Comparison of ENCODE assay signal across 8 cellular contexts in genomic region chr7:133082390-133082766, GRCh38. TPM values are rescaled to one million over a fixed set of nuclear protein-coding genes. Genes with fewer than 3 reads are reported as not detected.
DNase-seq lines count a peak whose midpoint lies in the region; ATAC-seq and TF ChIP-seq lines count a peak whose summit lies in the region.

No MANE protein-coding gene starts in this region.

- no peaks in the 10 kb centered on the region for H3K27me3 ChIP-seq in CD4-positive, CD25-positive, alpha-beta regulatory T cell (ENCODE audit: control insufficient read depth, insufficient read depth, low read length)
- no peaks in the 10 kb centered on the region for H3K27me3 ChIP-seq in mesenchymal stem cell (ENCODE audit: control insufficient read depth in 1 of 2, insufficient read depth in 1 of 2, low read length in 2 of 2)

- peaks cover 15% of the 10 kb centered on the region for H3K27me3 Mint-ChIP-seq in CD4-positive, CD25-positive, alpha-beta regulatory T cell
- H3K27me3 Mint-ChIP-seq in activated naive CD8-positive, alpha-beta T cell treated with anti-CD3 and anti-CD28 coated beads, Interleukin-2, amount 10 ng/mL, durations not matched to agents 7 days and 5 days, result no peaks in the 10 kb centered on the region
- no peaks in the 10 kb centered on the region for H3K27me3 Mint-ChIP-seq in neural crest cell (ENCODE audit: low read depth)

- peak overlapping the region; percentile 87 for H3K27ac ChIP-seq in CD4-positive, CD25-positive, alpha-beta regulatory T cell (ENCODE audit: insufficient read depth, low read length, poor library complexity, severe bottlenecking)
- H3K27ac ChIP-seq in mesenchymal stem cell (ENCODE audit: low read length, poor library complexity, severe bottlenecking), result no peak overlapping the region

- H3K9me3 Mint-ChIP-seq in CD4-positive, CD25-positive, alpha-beta regulatory T cell, result no peaks in the 10 kb centered on the region
- no peaks in the 10 kb centered on the region for H3K9me3 Mint-ChIP-seq in activated naive CD8-positive, alpha-beta T cell treated with anti-CD3 and anti-CD28 coated beads, Interleukin-2, amount 10 ng/mL, durations not matched to agents 7 days and 5 days
- H3K9me3 Mint-ChIP-seq in neural crest cell, result no peaks in the 10 kb centered on the region

- H3K4me1 Mint-ChIP-seq in CD4-positive, CD25-positive, alpha-beta regulatory T cell, result peaks cover 17 to 38% (median 23%) of the 10 kb centered on the region in 4 donors
- peaks cover 9% of the 10 kb centered on the region for H3K4me1 Mint-ChIP-seq in activated naive CD8-positive, alpha-beta T cell treated with anti-CD3 and anti-CD28 coated beads, Interleukin-2, amount 10 ng/mL, durations not matched to agents 7 days and 5 days
- H3K4me1 Mint-ChIP-seq in neural crest cell, result peaks cover 27% of the 10 kb centered on the region

- no peak overlapping the region for H3K14ac ChIP-seq in mesenchymal stem cell (ENCODE audit: low read length in 2 of 2)

- no peak overlapping the region for H2AFZ ChIP-seq in mesenchymal stem cell (ENCODE audit: low read depth, low read length)

- POLR2A ChIA-PET in activated naive CD8-positive, alpha-beta T cell treated with anti-CD3 and anti-CD28 coated beads, Interleukin-2, amount 10 ng/mL, durations not matched to agents 7 days and 5 days (lab: Charles Lee), result interaction anchor here (0.7 to 1.0 kb wide), 3 partner anchors 10 to 1235 kb away, joined by 4 to 8 read pairs (median 5); partner anchors contain the start of gene SLC35B4

- H2AK5ac ChIP-seq in mesenchymal stem cell (ENCODE audit: low read length, severe bottlenecking), result no peak overlapping the region

- peaks cover 16% of the 10 kb centered on the region for H3K4me1 ChIP-seq in CD4-positive, CD25-positive, alpha-beta regulatory T cell (ENCODE audit: control insufficient read depth, insufficient read depth, low read length, poor library complexity, severe bottlenecking)
- H3K4me1 ChIP-seq in mesenchymal stem cell (ENCODE audit: control insufficient read depth, insufficient read depth, low read depth, low read length), result no peaks in the 10 kb centered on the region

- peak overlapping the region; percentile 48 for H3K4me3 ChIP-seq in CD4-positive, CD25-positive, alpha-beta regulatory T cell (ENCODE audit: low read depth, low read length)
- H3K4me3 ChIP-seq in mesenchymal stem cell (ENCODE audit: insufficient read depth in 1 of 2, low read depth in 1 of 2, low read length in 2 of 2), result peak overlapping the region in 1 of 2 experiments; percentile 56

- in situ Hi-C loops in KBM-7 (cut with MboI; ENCODE audit: low pct_unique_long_range_greater_than_20kb, low sequenced_read_pairs), result no loop called here

- peaks cover 3% of the 10 kb centered on the region for H3K36me3 ChIP-seq in CD4-positive, CD25-positive, alpha-beta regulatory T cell (ENCODE audit: control insufficient read depth, insufficient read depth, low read length)
- peaks cover 0 to 8% of the 10 kb centered on the region in 2 experiments for H3K36me3 ChIP-seq in mesenchymal stem cell (ENCODE audit: control insufficient read depth in 1 of 2, insufficient read depth in 2 of 2, low read depth in 1 of 2, low read length in 2 of 2)

- H4K8ac ChIP-seq in mesenchymal stem cell (ENCODE audit: low read length), result no peak overlapping the region

- H2BK120ac ChIP-seq in mesenchymal stem cell (ENCODE audit: low read depth, low read length), result no peak overlapping the region

- no peak overlapping the region for H2BK15ac ChIP-seq in mesenchymal stem cell (ENCODE audit: low read depth, poor library complexity, severe bottlenecking)

- no peak for ATAC-seq in CD4-positive, CD25-positive, alpha-beta regulatory T cell (ENCODE audit: low read depth in 2 of 2)
- ATAC-seq in HG02678 (IDR thresholded peaks at IDR 0.05; ENCODE audit: unreplicated experiment) (peak; percentile 0), HG02973 (IDR thresholded peaks at IDR 0.05; ENCODE audit: unreplicated experiment) (no peak)
- ATAC-seq in activated naive CD8-positive, alpha-beta T cell treated with anti-CD3 and anti-CD28 coated beads, Interleukin-2, amount 10 ng/mL, durations not matched to agents 7 days and 5 days (ENCODE audit: low read depth), result peak; percentile 1

- no peak overlapping the region for H2BK5ac ChIP-seq in mesenchymal stem cell (ENCODE audit: low read depth, low read length, poor library complexity, severe bottlenecking)

- no peak overlapping the region for H3K4me2 ChIP-seq in mesenchymal stem cell (ENCODE audit: low read length, poor library complexity, severe bottlenecking)

- no peak for DNase-seq in CD4-positive, CD25-positive, alpha-beta regulatory T cell
- DNase-seq in activated naive CD8-positive, alpha-beta T cell treated with anti-CD3 and anti-CD28 coated beads, Interleukin-2, amount 10 ng/mL, durations not matched to agents 7 days and 5 days, result no peak
- no peak for DNase-seq in neural crest cell (ENCODE audit: low read depth, low spot score)
- DNase-seq in KBM-7, result no peak
- no peak for DNase-seq in mesenchymal stem cell
- DNase-seq in NCI-H2081 treated with DMSO at 0.1 percent for 48 hours (lab: John Stamatoyannopoulos, UW), result no peak

- no peak overlapping the region for H3K4ac ChIP-seq in mesenchymal stem cell (ENCODE audit: low read depth in 1 of 2, low read length in 2 of 2)

- WGBS in mesenchymal stem cell, result 97% methylated on average over 3 of the region's 3 CpGs

- H3K9me3 ChIP-seq in CD4-positive, CD25-positive, alpha-beta regulatory T cell (ENCODE audit: control insufficient read depth in 2 of 2, low read length in 2 of 2), result no peaks in the 10 kb centered on the region
- H3K9me3 ChIP-seq in mesenchymal stem cell (ENCODE audit: control insufficient read depth, low read length), result no peaks in the 10 kb centered on the region

- H3K18ac ChIP-seq in mesenchymal stem cell (ENCODE audit: low read depth in 1 of 2, low read length in 2 of 2), result no peak overlapping the region

- H3K4me3 Mint-ChIP-seq in CD4-positive, CD25-positive, alpha-beta regulatory T cell, result peak overlapping the region; percentile 90 to 97 (median 92)
- H3K4me3 Mint-ChIP-seq in activated naive CD8-positive, alpha-beta T cell treated with anti-CD3 and anti-CD28 coated beads, Interleukin-2, amount 10 ng/mL, durations not matched to agents 7 days and 5 days, result peak overlapping the region; percentile 90
- peak overlapping the region; percentile 98 for H3K4me3 Mint-ChIP-seq in neural crest cell

- no peaks in the 10 kb centered on the region for H3K79me1 ChIP-seq in mesenchymal stem cell (replicated peaks; ENCODE audit: low read length, poor library complexity, severe bottlenecking)

- peak overlapping the region in 2 of 3 donors; percentile 92 to 93 for H3K27ac Mint-ChIP-seq in CD4-positive, CD25-positive, alpha-beta regulatory T cell
- H3K27ac Mint-ChIP-seq in activated naive CD8-positive, alpha-beta T cell treated with anti-CD3 and anti-CD28 coated beads, Interleukin-2, amount 10 ng/mL, durations not matched to agents 7 days and 5 days, result peak overlapping the region; percentile 84
- H3K27ac Mint-ChIP-seq in neural crest cell (ENCODE audit: unreplicated experiment), result no peak overlapping the region

- TF ChIP-seq CTCF in neural crest cell (conservative IDR thresholded peaks at IDR 0.05), result no peak

- H4K91ac ChIP-seq in mesenchymal stem cell (ENCODE audit: low read length), result no peak overlapping the region

- no peak overlapping the region for H2BK12ac ChIP-seq in mesenchymal stem cell (ENCODE audit: low read length in 2 of 2)

- no peak overlapping the region for H3K9ac ChIP-seq in mesenchymal stem cell (ENCODE audit: low read length)

- H3K23ac ChIP-seq in mesenchymal stem cell (ENCODE audit: low read length in 2 of 2), result no peak overlapping the region

- H3K36me3 Mint-ChIP-seq in CD4-positive, CD25-positive, alpha-beta regulatory T cell, result peaks cover 8% of the 10 kb centered on the region
- peaks cover 5% of the 10 kb centered on the region for H3K36me3 Mint-ChIP-seq in activated naive CD8-positive, alpha-beta T cell treated with anti-CD3 and anti-CD28 coated beads, Interleukin-2, amount 10 ng/mL, durations not matched to agents 7 days and 5 days
- H3K36me3 Mint-ChIP-seq in neural crest cell (ENCODE audit: low read depth), result peaks cover 4% of the 10 kb centered on the region

RNA-seq across cellular contexts. Expression of gene CHCHD3, which starts 0.5 kb away (rescaled TPM):
- total RNA-seq in CD4-positive, CD25-positive, alpha-beta regulatory T cell, result 31.5 TPM
- 10 to 100 TPM; 42.3 to 63.2 (median 52.1) TPM for polyA plus RNA-seq in CD4-positive, CD25-positive, alpha-beta regulatory T cell
- total RNA-seq in activated naive CD8-positive, alpha-beta T cell treated with anti-CD3 and anti-CD28 coated beads, Interleukin-2, amount 10 ng/mL, durations not matched to agents 7 days and 5 days, result 10 to 100 TPM; 40.4 to 44.5 TPM
- 98.4 and 107 TPM in 2 replicates for total RNA-seq in neural crest cell
- 67.6 TPM for polyA plus RNA-seq in mesenchymal stem cell (2013, experiment 1 of 2)
- polyA plus RNA-seq in mesenchymal stem cell (2013, experiment 2 of 2), result 68.6 TPM

Comparison
In these comparisons a context has a peak if more than half of its experiments do, and no peak if none do; other contexts are left out.
1. ATAC-seq: peak in HG02678 (single experiment) and activated naive CD8-positive, alpha-beta T cell treated with anti-CD3 and anti-CD28 coated beads, Interleukin-2, amount 10 ng/mL, durations not matched to agents 7 days and 5 days (single experiment); none in CD4-positive, CD25-positive, alpha-beta regulatory T cell (0 of 2) and HG02973 (single experiment).
2. Peak in every context shown above with its lines, with median percentiles within 50 percentile points of each other: H3K4me3 Mint-ChIP-seq.